2 cellular contexts compared by ENCODE assay signal in genomic region chr17:13647551-13647950, GRCh38.
TF ChIP-seq lines count a peak whose summit lies in the region.

No MANE protein-coding gene starts in this region.

TF ChIP-seq in IMR-90, 13 proteins besides CTCF, POLR2A, EP300 and RAD21:
- no peak for TF ChIP-seq SMC3 (IDR thresholded peaks at IDR 0.05; ENCODE audit: low read depth, low read length)
- no peak for TF ChIP-seq MAFK (IDR thresholded peaks at IDR 0.05; ENCODE audit: low read depth, low read length)
- TF ChIP-seq ELK1 (IDR thresholded peaks at IDR 0.05; ENCODE audit: borderline replicate concordance, low read depth, low read length) = no peak
- TF ChIP-seq RCOR1 (IDR thresholded peaks at IDR 0.05; ENCODE audit: insufficient replicate concordance, low read length) = no peak
- TF ChIP-seq CHD1 (IDR thresholded peaks at IDR 0.05; ENCODE audit: low read depth, low read length) = no peak
- no peak for TF ChIP-seq FOS (IDR thresholded peaks at IDR 0.05; ENCODE audit: low read depth, low read length)
- no peak for TF ChIP-seq MXI1 (IDR thresholded peaks at IDR 0.05; ENCODE audit: borderline replicate concordance, low read depth, low read length)
- no peak for TF ChIP-seq CEBPB (IDR thresholded peaks at IDR 0.05; ENCODE audit: low read depth, low read length)
- TF ChIP-seq BHLHE40 (IDR thresholded peaks at IDR 0.05; ENCODE audit: low read depth, low read length) = no peak
- no peak for TF ChIP-seq MAZ (IDR thresholded peaks at IDR 0.05; ENCODE audit: borderline replicate concordance, low read depth, low read length)
- TF ChIP-seq RFX5 (IDR thresholded peaks at IDR 0.05; ENCODE audit: low read depth, low read length) = no peak
- no peak for TF ChIP-seq NFE2L2 (IDR thresholded peaks at IDR 0.05; ENCODE audit: low read depth, low read length)
- no peak for TF ChIP-seq USF2 (IDR thresholded peaks at IDR 0.05; ENCODE audit: low read depth, low read length)

TF ChIP-seq in H1, 55 proteins besides CTCF, POLR2A, EP300 and RAD21:
- TF ChIP-seq E2F6 (IDR thresholded peaks at IDR 0.05) (no peak), NRF1 (IDR thresholded peaks at IDR 0.05; ENCODE audit: low read depth, low read length) (no peak), ZNF274 (IDR thresholded peaks at IDR 0.05; ENCODE audit: borderline replicate concordance, extremely low read depth, low read length) (no peak), SIX5 (IDR thresholded peaks at IDR 0.05; ENCODE audit: low read depth, low read length) (no peak), PHF8 (conservative IDR thresholded peaks at IDR 0.05; ENCODE audit: low read depth, low read length) (no peak), TAF1 (IDR thresholded peaks at IDR 0.05; ENCODE audit: low read depth, low read length) (no peak), KDM1A (IDR thresholded peaks at IDR 0.05; ENCODE audit: borderline replicate concordance, low read length) (no peak), RFX5 (IDR thresholded peaks at IDR 0.05; ENCODE audit: borderline replicate concordance, low read depth, low read length) (no peak), ASH2L (IDR thresholded peaks at IDR 0.05; ENCODE audit: low read length) (no peak), POU5F1 (IDR thresholded peaks at IDR 0.05; ENCODE audit: low read depth, low read length) (no peak), TEAD4 (IDR thresholded peaks at IDR 0.05; ENCODE audit: low read depth, low read length) (no peak), EGR1 (IDR thresholded peaks at IDR 0.05; ENCODE audit: borderline replicate concordance, low read depth, low read length) (no peak)
TF ChIP-seq in H1: peak in this region for 0.
